In genomic region chr7:33895025-33895804, GRCh38 we compare ENCODE assay signal across 8 cellular contexts. TPM values are rescaled to one million over a fixed set of nuclear protein-coding genes. Genes with fewer than 3 reads are reported as not detected.
DNase-seq lines count a peak whose midpoint lies in the region; ATAC-seq and TF ChIP-seq lines count a peak whose summit lies in the region.

No MANE protein-coding gene starts in this region.

- no peaks in the 10 kb centered on the region for H3K9me2 ChIP-seq in neural cell (ENCODE audit: insufficient read depth, low read length)

- no peak overlapping the region for H3K4me2 ChIP-seq in neural cell (ENCODE audit: low read length)

- H3K27me3 ChIP-seq in esophagus muscularis mucosa (no peaks in the 10 kb centered on the region), neural cell (ENCODE audit: insufficient read depth, low read depth, low read length) (no peaks in the 10 kb centered on the region)

- H3K36me3 ChIP-seq in esophagus muscularis mucosa, result no peaks in the 10 kb centered on the region
- no peaks in the 10 kb centered on the region for H3K36me3 ChIP-seq in neural cell (ENCODE audit: insufficient read depth, low read length)

- no peak overlapping the region for H3K27ac ChIP-seq in esophagus muscularis mucosa (replicated peaks in 1 of 4)
- no peak overlapping the region for H3K27ac ChIP-seq in neural cell (ENCODE audit: low read length)

- peak; percentile 100 for ATAC-seq in GM21526 (IDR thresholded peaks at IDR 0.05; ENCODE audit: low FRiP score, unreplicated experiment)

- peak; percentile 72 for TF ChIP-seq RAD21 in neural cell (conservative IDR thresholded peaks at IDR 0.05)

- TF ChIP-seq POLR2A in esophagus muscularis mucosa (IDR thresholded peaks at IDR 0.05; ENCODE audit: low read depth), result no peak

- intact Hi-C loops in esophagus muscularis mucosa (cut with DNase I), result loop anchor here (10.0 kb wide), 2 partner anchors 650 to 710 kb away; no protein-coding TSS in a partner anchor

- H3K9me3 ChIP-seq in esophagus muscularis mucosa (no peaks in the 10 kb centered on the region), neural cell (ENCODE audit: low read length) (no peaks in the 10 kb centered on the region)

- peak; percentile 84 for DNase-seq in DMS153 (lab: John Stamatoyannopoulos, UW)
- peak; percentile 65 for DNase-seq in HuH-7.5 (ENCODE audit: low spot score)
- peak; percentile 77 for DNase-seq in OCI-M1 (lab: John Stamatoyannopoulos, UW)
- peak; percentile 65 for DNase-seq in activated T-cell treated with anti-CD3 and anti-CD28 coated beads, Interleukin-2, amount 50 U/mL, for 1 hour
- peak; percentile 92 for DNase-seq in esophagus muscularis mucosa (ENCODE audit: extremely low spot score)
- peak; percentile 25 to 61 (median 39) for DNase-seq in stimulated activated naive CD4-positive, alpha-beta T cell (lab: John Stamatoyannopoulos, UW)

- no peaks in the 10 kb centered on the region for H3F3A ChIP-seq in neural cell (ENCODE audit: insufficient read depth, low read length, poor library complexity, severe bottlenecking)

- H3K9ac ChIP-seq in neural cell (ENCODE audit: low read length), result no peak overlapping the region

- 19% methylated on average over 17 of the region's 17 CpGs for WGBS in esophagus muscularis mucosa

- H3K79me2 ChIP-seq in neural cell (replicated peaks; ENCODE audit: insufficient read depth, low read length), result no peaks in the 10 kb centered on the region

- no peaks in the 10 kb centered on the region for H4K20me1 ChIP-seq in neural cell (ENCODE audit: insufficient read depth)

- TF ChIP-seq CTCF in esophagus muscularis mucosa (IDR thresholded peaks at IDR 0.05) (peak; percentile 74 to 98 (median 84)), neural cell (IDR thresholded peaks at IDR 0.05; ENCODE audit: poor library complexity, severe bottlenecking) (peak; percentile 80)

- no peak for TF ChIP-seq EP300 in esophagus muscularis mucosa (IDR thresholded peaks at IDR 0.05)
- TF ChIP-seq EP300 in neural cell (conservative IDR thresholded peaks at IDR 0.05; ENCODE audit: poor library complexity, severe bottlenecking), result no peak

- H3K4me3 ChIP-seq in esophagus muscularis mucosa (no peak overlapping the region), neural cell (ENCODE audit: low read length) (no peak overlapping the region)

- no peak overlapping the region for H2AFZ ChIP-seq in neural cell (ENCODE audit: low read depth, low read length)

- H3K4me1 ChIP-seq in esophagus muscularis mucosa, result peaks cover 4 to 9% (median 7%) of the 10 kb centered on the region in 4 donors

TF ChIP-seq in neural cell, 6 proteins besides CTCF, POLR2A, EP300 and RAD21:
- TF ChIP-seq, protein P1, sequence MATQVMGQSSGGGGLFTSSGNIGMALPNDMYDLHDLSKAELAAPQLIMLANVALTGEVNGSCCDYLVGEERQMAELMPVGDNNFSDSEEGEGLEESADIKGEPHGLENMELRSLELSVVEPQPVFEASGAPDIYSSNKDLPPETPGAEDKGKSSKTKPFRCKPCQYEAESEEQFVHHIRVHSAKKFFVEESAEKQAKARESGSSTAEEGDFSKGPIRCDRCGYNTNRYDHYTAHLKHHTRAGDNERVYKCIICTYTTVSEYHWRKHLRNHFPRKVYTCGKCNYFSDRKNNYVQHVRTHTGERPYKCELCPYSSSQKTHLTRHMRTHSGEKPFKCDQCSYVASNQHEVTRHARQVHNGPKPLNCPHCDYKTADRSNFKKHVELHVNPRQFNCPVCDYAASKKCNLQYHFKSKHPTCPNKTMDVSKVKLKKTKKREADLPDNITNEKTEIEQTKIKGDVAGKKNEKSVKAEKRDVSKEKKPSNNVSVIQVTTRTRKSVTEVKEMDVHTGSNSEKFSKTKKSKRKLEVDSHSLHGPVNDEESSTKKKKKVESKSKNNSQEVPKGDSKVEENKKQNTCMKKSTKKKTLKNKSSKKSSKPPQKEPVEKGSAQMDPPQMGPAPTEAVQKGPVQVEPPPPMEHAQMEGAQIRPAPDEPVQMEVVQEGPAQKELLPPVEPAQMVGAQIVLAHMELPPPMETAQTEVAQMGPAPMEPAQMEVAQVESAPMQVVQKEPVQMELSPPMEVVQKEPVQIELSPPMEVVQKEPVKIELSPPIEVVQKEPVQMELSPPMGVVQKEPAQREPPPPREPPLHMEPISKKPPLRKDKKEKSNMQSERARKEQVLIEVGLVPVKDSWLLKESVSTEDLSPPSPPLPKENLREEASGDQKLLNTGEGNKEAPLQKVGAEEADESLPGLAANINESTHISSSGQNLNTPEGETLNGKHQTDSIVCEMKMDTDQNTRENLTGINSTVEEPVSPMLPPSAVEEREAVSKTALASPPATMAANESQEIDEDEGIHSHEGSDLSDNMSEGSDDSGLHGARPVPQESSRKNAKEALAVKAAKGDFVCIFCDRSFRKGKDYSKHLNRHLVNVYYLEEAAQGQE (IDR thresholded peaks at IDR 0.05; ENCODE audit: borderline replicate concordance), result no peak
- TF ChIP-seq SMC3 (conservative IDR thresholded peaks at IDR 0.05; ENCODE audit: poor library complexity), result peak; percentile 70
- TF ChIP-seq TAF1 (IDR thresholded peaks at IDR 0.05; ENCODE audit: low read depth), result no peak

RNA-seq across cellular contexts. Expression of gene BMPER, which starts 10.1 kb away (rescaled TPM):
- 1 to 10 TPM in 3 of 4 donors, under 1 TPM in 1; 0.65 to 6.5 (median 3.5) TPM for total RNA-seq in esophagus muscularis mucosa
- polyA plus RNA-seq in neural cell, result 2.1 and 3.1 TPM in 2 replicates
- 3.7 and 4.1 TPM in 2 replicates for polyA minus RNA-seq in neural cell

Comparison
In these comparisons a context has a peak if more than half of its experiments do, and no peak if none do; other contexts are left out.
1. DNase-seq: peak in every context shown above with its lines; median percentile 92 in esophagus muscularis mucosa; 84 in DMS153; 77 in OCI-M1; 65 in HuH-7.5; 65 in activated T-cell treated with anti-CD3 and anti-CD28 coated beads, Interleukin-2, amount 50 U/mL, for 1 hour; 39 in stimulated activated naive CD4-positive, alpha-beta T cell.